Comparison of ENCODE assay signal across 10 cellular contexts in genomic region chr3:21017115-21017852, GRCh38.
A peak's percentile ranks its signal among the peaks of the same experiment; 100 is the strongest.
DNase-seq lines count a peak whose midpoint lies in the region; ATAC-seq and TF ChIP-seq lines count a peak whose summit lies in the region.
"Had no signal": no experiment of that assay in that cellular context is flagged by ENCODE, and none has a peak within 500 bp of the region (broad histone marks: within the 10 kb centered on the region; RNA-seq: fewer than 3 reads in every experiment).

No MANE protein-coding gene starts in this region.

- no peak overlapping the region for H3K27ac Mint-ChIP-seq in progenitor cell of endocrine pancreas

- H3K4me3 ChIP-seq in GM12875 (ENCODE audit: low read depth, low read length) (no peak overlapping the region), cardiac fibroblast (replicated peaks in 1 of 2; ENCODE audit: low read depth in 2 of 2, low read length in 2 of 2) (no peak overlapping the region)
- H3K4me3 ChIP-seq: HAP-1, suprapubic skin had no signal

- no peaks in the 10 kb centered on the region for H3K27me3 Mint-ChIP-seq in progenitor cell of endocrine pancreas

- DNase-seq in NAMALWA (ENCODE audit: low spot score) (peak; percentile 15), cardiac fibroblast (ENCODE audit: low read depth in 2 of 2) (peak; percentile 1 to 2), progenitor cell of endocrine pancreas (ENCODE audit: low spot score, unreplicated experiment) (no peak), hepatic stellate cell (ENCODE audit: low spot score) (no peak), foreskin melanocyte (no peak)
- DNase-seq: NCI-H1694 had no signal

- H3K4me1 Mint-ChIP-seq in progenitor cell of endocrine pancreas (ENCODE audit: low read depth) = peaks cover 5% of the 10 kb centered on the region

- peaks cover 1% of the 10 kb centered on the region for H3K36me3 Mint-ChIP-seq in progenitor cell of endocrine pancreas (ENCODE audit: insufficient read depth)

- TF ChIP-seq CTCF in GM12875 (IDR thresholded peaks at IDR 0.05; ENCODE audit: borderline replicate concordance, insufficient read depth, low read depth, low read length) = 0 out of 2 replicates have a peak, but pooled peaks have one; percentile 31
- peak; percentile 10 for TF ChIP-seq CTCF in cardiac fibroblast (IDR thresholded peaks at IDR 0.05; ENCODE audit: low read depth, low read length)
- peak; percentile 11 for TF ChIP-seq CTCF in progenitor cell of endocrine pancreas (IDR thresholded peaks at IDR 0.05; ENCODE audit: unreplicated experiment)

- no peak overlapping the region for H3K4me3 Mint-ChIP-seq in progenitor cell of endocrine pancreas (ENCODE audit: low read depth)

- peaks cover 30% of the 10 kb centered on the region for H3K9me3 Mint-ChIP-seq in progenitor cell of endocrine pancreas (ENCODE audit: low read depth)

- ATAC-seq in HG02870 (IDR thresholded peaks at IDR 0.05; ENCODE audit: unreplicated experiment) = no peak

Comparison
In these comparisons a context has a peak if more than half of its experiments do, and no peak if none do; other contexts are left out.
1. DNase-seq: peak in NAMALWA (single experiment) and cardiac fibroblast (2 of 2); none in progenitor cell of endocrine pancreas (single experiment), hepatic stellate cell (single experiment) and foreskin melanocyte (single experiment).
2. Peak in every context shown above with its lines, with median percentiles within 50 percentile points of each other: CTCF ChIP-seq.